In genomic region chr2:241860184-241861078, GRCh38 we compare ENCODE assay signal across 1 cellular context.
TF ChIP-seq lines count a peak whose summit lies in the region.

No MANE protein-coding gene starts in this region.

TF ChIP-seq in GM23338, 12 proteins besides CTCF, POLR2A, EP300 and RAD21 (continued from another document):
- TF ChIP-seq, protein P1, sequence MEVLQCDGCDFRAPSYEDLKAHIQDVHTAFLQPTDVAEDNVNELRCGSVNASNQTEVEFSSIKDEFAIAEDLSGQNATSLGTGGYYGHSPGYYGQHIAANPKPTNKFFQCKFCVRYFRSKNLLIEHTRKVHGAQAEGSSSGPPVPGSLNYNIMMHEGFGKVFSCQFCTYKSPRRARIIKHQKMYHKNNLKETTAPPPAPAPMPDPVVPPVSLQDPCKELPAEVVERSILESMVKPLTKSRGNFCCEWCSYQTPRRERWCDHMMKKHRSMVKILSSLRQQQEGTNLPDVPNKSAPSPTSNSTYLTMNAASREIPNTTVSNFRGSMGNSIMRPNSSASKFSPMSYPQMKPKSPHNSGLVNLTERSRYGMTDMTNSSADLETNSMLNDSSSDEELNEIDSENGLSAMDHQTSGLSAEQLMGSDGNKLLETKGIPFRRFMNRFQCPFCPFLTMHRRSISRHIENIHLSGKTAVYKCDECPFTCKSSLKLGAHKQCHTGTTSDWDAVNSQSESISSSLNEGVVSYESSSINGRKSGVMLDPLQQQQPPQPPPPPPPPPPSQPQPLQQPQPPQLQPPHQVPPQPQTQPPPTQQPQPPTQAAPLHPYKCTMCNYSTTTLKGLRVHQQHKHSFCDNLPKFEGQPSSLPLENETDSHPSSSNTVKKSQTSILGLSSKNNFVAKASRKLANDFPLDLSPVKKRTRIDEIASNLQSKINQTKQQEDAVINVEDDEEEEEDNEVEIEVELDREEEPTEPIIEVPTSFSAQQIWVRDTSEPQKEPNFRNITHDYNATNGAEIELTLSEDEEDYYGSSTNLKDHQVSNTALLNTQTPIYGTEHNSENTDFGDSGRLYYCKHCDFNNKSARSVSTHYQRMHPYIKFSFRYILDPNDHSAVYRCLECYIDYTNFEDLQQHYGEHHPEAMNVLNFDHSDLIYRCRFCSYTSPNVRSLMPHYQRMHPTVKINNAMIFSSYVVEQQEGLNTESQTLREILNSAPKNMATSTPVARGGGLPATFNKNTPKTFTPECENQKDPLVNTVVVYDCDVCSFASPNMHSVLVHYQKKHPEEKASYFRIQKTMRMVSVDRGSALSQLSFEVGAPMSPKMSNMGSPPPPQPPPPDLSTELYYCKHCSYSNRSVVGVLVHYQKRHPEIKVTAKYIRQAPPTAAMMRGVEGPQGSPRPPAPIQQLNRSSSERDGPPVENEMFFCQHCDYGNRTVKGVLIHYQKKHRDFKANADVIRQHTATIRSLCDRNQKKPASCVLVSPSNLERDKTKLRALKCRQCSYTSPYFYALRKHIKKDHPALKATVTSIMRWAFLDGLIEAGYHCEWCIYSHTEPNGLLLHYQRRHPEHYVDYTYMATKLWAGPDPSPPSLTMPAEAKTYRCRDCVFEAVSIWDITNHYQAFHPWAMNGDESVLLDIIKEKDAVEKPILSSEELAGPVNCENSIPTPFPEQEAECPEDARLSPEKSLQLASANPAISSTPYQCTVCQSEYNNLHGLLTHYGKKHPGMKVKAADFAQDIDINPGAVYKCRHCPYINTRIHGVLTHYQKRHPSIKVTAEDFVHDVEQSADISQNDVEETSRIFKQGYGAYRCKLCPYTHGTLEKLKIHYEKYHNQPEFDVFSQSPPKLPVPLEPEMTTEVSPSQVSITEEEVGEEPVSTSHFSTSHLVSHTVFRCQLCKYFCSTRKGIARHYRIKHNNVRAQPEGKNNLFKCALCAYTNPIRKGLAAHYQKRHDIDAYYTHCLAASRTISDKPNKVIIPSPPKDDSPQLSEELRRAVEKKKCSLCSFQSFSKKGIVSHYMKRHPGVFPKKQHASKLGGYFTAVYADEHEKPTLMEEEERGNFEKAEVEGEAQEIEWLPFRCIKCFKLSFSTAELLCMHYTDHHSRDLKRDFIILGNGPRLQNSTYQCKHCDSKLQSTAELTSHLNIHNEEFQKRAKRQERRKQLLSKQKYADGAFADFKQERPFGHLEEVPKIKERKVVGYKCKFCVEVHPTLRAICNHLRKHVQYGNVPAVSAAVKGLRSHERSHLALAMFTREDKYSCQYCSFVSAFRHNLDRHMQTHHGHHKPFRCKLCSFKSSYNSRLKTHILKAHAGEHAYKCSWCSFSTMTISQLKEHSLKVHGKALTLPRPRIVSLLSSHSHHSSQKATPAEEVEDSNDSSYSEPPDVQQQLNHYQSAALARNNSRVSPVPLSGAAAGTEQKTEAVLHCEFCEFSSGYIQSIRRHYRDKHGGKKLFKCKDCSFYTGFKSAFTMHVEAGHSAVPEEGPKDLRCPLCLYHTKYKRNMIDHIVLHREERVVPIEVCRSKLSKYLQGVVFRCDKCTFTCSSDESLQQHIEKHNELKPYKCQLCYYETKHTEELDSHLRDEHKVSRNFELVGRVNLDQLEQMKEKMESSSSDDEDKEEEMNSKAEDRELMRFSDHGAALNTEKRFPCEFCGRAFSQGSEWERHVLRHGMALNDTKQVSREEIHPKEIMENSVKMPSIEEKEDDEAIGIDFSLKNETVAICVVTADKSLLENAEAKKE (CRISPR knock-in tag; IDR thresholded peaks at IDR 0.05) = no peak
- no peak for TF ChIP-seq ZNF331 (CRISPR knock-in tag; IDR thresholded peaks at IDR 0.05; ENCODE audit: low read depth)
- TF ChIP-seq POLR2AphosphoS5 (IDR thresholded peaks at IDR 0.05; ENCODE audit: low read depth) = no peak
- no peak for TF ChIP-seq JUNB (IDR thresholded peaks at IDR 0.05; ENCODE audit: unreplicated experiment)
- no peak for TF ChIP-seq ETS1 (IDR thresholded peaks at IDR 0.05)
